Comparison of ENCODE assay signal across 8 cellular contexts in genomic region chr16:72008424-72009216, GRCh38. TPM values are rescaled to one million over a fixed set of nuclear protein-coding genes. Genes with fewer than 3 reads are reported as not detected.
DNase-seq lines count a peak whose midpoint lies in the region; ATAC-seq and TF ChIP-seq lines count a peak whose summit lies in the region.

Gene DHODH (plus strand): TSS chr16:72008744. CDS start chr16:72008765, 21 bp downstream.

- H3K9ac ChIP-seq in mucosa of stomach (ENCODE audit: low read length) = peak within 1 kb of the TSS; percentile 61

- in situ Hi-C loops in KBM-7 (cut with MboI; ENCODE audit: low pct_unique_long_range_greater_than_20kb, low sequenced_read_pairs) = no loop called here

- H3K27me3 ChIP-seq in PC-9 (ENCODE audit: insufficient read depth, low read depth) = no peaks in the 10 kb centered on the region
- no peaks in the 10 kb centered on the region for H3K27me3 ChIP-seq in mucosa of stomach (ENCODE audit: control insufficient read depth, insufficient read depth, low read length)

- no TSS peak for BruUV-seq in PC-9 (replicated peaks; lab: Mats Ljungman, UMichigan)

- H3F3A ChIP-seq in PC-9 (ENCODE audit: insufficient read depth, low read depth) = peaks cover 6% of the 10 kb centered on the region; the same call in 1 of the 2 replicates

- no peaks in the 10 kb centered on the region for H3K9me2 ChIP-seq in PC-9 (ENCODE audit: insufficient read depth)

- CTCF ChIA-PET in PC-9 (lab: Charles Lee) = no interaction called here

- no peaks in the 10 kb centered on the region for H3K36me3 ChIP-seq in PC-9 (ENCODE audit: low read depth)
- no peaks in the 10 kb centered on the region for H3K36me3 ChIP-seq in mucosa of stomach (ENCODE audit: control insufficient read depth, insufficient read depth, low read length)

- POLR2A ChIA-PET in PC-9 (lab: Charles Lee; ENCODE audit: unreplicated experiment) = no interaction called here

- peak; percentile 89 for TF ChIP-seq POLR2A in erythroblast (IDR thresholded peaks at IDR 0.05; ENCODE audit: low read length)

- TF ChIP-seq CTCF in PC-9 (conservative IDR thresholded peaks at IDR 0.05) = no peak

- H3K4me3 ChIP-seq in PC-9 (peak within 1 kb of the TSS; percentile 87), mucosa of stomach (ENCODE audit: low read length) (peak within 1 kb of the TSS; percentile 92)

- H2AFZ ChIP-seq in PC-9 = peak within 1 kb of the TSS; percentile 98

- no peaks in the 10 kb centered on the region for H4K20me1 ChIP-seq in PC-9 (ENCODE audit: insufficient read depth)

- H3K27ac ChIP-seq in PC-9 = no peak within 1 kb of the TSS

- peaks cover 5% of the 10 kb centered on the region; the same call in 1 of the 2 replicates for H3K79me2 ChIP-seq in PC-9 (ENCODE audit: low read depth)

- H3K4me2 ChIP-seq in PC-9 = peak within 1 kb of the TSS; percentile 79

- peak; percentile 99 for ATAC-seq in GM21723 (IDR thresholded peaks at IDR 0.05; ENCODE audit: unreplicated experiment)

- DNase-seq in DMS53 treated with DMSO at 0.1 percent for 48 hours (lab: John Stamatoyannopoulos, UW; ENCODE audit: unreplicated experiment) = peak; percentile 84
- DNase-seq in KBM-7 = peak; percentile 99
- DNase-seq in PC-9 = peak; percentile 94 to 98
- peak; percentile 98 for DNase-seq in activated T-cell treated with anti-CD3 and anti-CD28 coated beads for 48 hours (ENCODE audit: low read depth)
- DNase-seq in erythroblast (lab: John Stamatoyannopoulos, UW) = peak; percentile 98
- DNase-seq in stimulated activated CD8-positive, alpha-beta memory T cell treated with anti-CD3 and anti-CD28 coated beads, Interleukin-4, amount 100 ng/mL, for 48 hours = peak; percentile 98

- intact Hi-C loops in PC-9 (cut with micrococcal nuclease; ENCODE audit: unreplicated experiment) = loop anchor here (1.0 kb wide), 1 partner anchor 85 kb away; the partner anchor contains the start of genes DHX38 and TXNL4B

- H3K9me3 ChIP-seq in PC-9 (ENCODE audit: insufficient read depth, low read depth) (no peaks in the 10 kb centered on the region), mucosa of stomach (ENCODE audit: control insufficient read depth, low read length) (no peaks in the 10 kb centered on the region)

- H3K4me1 ChIP-seq in PC-9 (replicated peaks; ENCODE audit: insufficient read depth) = peaks cover 13% of the 10 kb centered on the region; the same call in 1 of the 2 replicates
- H3K4me1 ChIP-seq in mucosa of stomach (ENCODE audit: control insufficient read depth, insufficient read depth, low read length) = peaks cover 8% of the 10 kb centered on the region

RNA-seq across cellular contexts. Expression of gene DHODH, which starts in this region (rescaled TPM):
- total RNA-seq in PC-9 (2021) = 10.6 and 12.1 TPM in 2 replicates
